Comparison of ENCODE assay signal across 8 cellular contexts in the genomic region with DNA sequence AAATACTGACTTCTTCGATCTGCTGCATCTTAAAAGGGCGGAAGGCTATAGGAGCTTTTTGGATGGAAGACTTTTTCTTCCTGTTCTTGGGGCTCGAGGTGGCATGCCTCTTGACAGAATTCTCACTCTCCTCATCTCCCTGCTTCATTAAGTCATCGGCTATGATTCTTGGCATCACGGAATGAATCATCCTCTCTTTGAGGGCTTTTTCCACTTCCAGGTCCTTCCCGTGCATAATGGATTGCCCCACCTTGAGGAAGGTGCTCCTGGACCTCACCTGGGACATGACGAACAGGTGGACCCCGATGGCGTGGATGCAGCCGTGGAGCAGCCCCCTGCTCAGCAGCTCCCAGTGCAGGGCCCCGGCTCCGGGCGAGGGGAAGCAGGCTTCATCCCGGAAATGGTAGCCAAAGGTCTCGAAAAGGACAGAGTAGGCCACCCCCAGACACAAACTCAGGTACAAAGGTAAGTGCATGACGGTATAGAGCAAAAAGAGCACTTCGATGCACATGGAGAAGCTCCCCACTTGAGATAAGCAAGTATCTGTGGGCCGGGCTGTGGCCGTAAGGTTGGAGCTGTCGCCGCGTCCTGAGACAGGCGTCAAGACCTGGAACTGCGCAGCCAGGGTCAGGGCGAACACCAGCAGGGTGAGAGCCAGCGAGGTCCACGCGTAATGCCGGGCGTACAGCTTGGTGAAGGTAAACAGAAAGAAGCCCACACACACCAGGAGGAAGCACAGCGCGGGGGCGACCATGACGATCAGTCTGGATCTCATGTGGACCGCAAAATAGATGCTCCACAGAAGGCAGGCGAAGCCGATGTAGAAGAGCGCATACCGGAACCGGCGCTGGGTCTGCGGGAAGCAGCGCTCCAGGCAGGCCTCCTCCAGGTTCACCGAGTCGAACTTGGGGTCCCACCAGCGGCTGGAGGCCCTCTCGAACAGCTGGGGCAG. TPM values are rescaled to one million over a fixed set of nuclear protein-coding genes. Genes with fewer than 3 reads are reported as not detected.
A peak's percentile ranks its signal among the peaks of the same experiment; 100 is the strongest.
DNase-seq lines count a peak whose midpoint lies in the region; ATAC-seq and TF ChIP-seq lines count a peak whose summit lies in the region.

No MANE protein-coding gene starts in this region.

- ATAC-seq in GM18867 (IDR thresholded peaks at IDR 0.05; ENCODE audit: unreplicated experiment) (no peak), GM19324 (IDR thresholded peaks at IDR 0.05; ENCODE audit: low FRiP score, unreplicated experiment) (no peak)

- H3K79me2 ChIP-seq in osteoblast (ENCODE audit: insufficient read depth, low read length), result peaks cover 48% of the 10 kb centered on the region

- peak overlapping the region in 9 of 11 experiments; percentile 65 to 81 (median 74); a peak in 17 of 22 replicates for H3K27ac ChIP-seq in BLaER1 treated with 17β-estradiol and CSF1 and Interleukin-3, amounts not matched to agents 10 nM and 100 nM
- no peak overlapping the region for H3K27ac ChIP-seq in osteoblast (ENCODE audit: low read depth, low read length)

- H3K27me3 ChIP-seq in BLaER1 treated with 17β-estradiol and CSF1 and Interleukin-3, amounts not matched to agents 10 nM and 100 nM, result no peaks in the 10 kb centered on the region
- H3K27me3 ChIP-seq in NT2/D1 (ENCODE audit: insufficient read depth, insufficient read length) (peaks cover 45% of the 10 kb centered on the region), osteoblast (ENCODE audit: insufficient read depth, low read length) (no peaks in the 10 kb centered on the region)

- H3K36me3 ChIP-seq in BLaER1 treated with 17β-estradiol and CSF1 and Interleukin-3, amounts not matched to agents 10 nM and 100 nM, result peaks cover 0 to 53% (median 37%) of the 10 kb centered on the region in 11 experiments; a peak in 17 of 22 replicates
- H3K36me3 ChIP-seq in NT2/D1 (ENCODE audit: insufficient read depth, insufficient read length, low read length), result peaks cover 25% of the 10 kb centered on the region
- H3K36me3 ChIP-seq in osteoblast (ENCODE audit: insufficient read depth, low read length), result peaks cover 12% of the 10 kb centered on the region

- H3K4me2 ChIP-seq in BLaER1 treated with 17β-estradiol and CSF1 and Interleukin-3, amounts not matched to agents 10 nM and 100 nM, result peak overlapping the region; percentile 94 to 100 (median 99)
- H3K4me2 ChIP-seq in osteoblast (ENCODE audit: insufficient read depth, low read length), result peak overlapping the region; percentile 90

- DNase-seq in NT2/D1 (ENCODE audit: low read depth, low spot score), result no peak
- DNase-seq in epithelial cell of esophagus (ENCODE audit: low read depth), result no peak
- peak; percentile 62 for DNase-seq in osteoblast (ENCODE audit: insufficient read length, low spot score, missing footprints)
- DNase-seq in stimulated activated CD4-positive, alpha-beta T cell treated with anti-CD3 and anti-CD28 coated beads, Interleukin-4, amount 100 ng/mL, for 4 hours, result no peak
- no peak for DNase-seq in iPS-NIHi7 (ENCODE audit: extremely low spot score)

- TF ChIP-seq CTCF in epithelial cell of esophagus (IDR thresholded peaks at IDR 0.05; ENCODE audit: insufficient read depth, low read depth, low read length, missing control alignments), result no peak
- TF ChIP-seq CTCF in osteoblast (IDR thresholded peaks at IDR 0.05; ENCODE audit: extremely low read depth, low read depth, low read length), result no peak

- peaks cover 32 to 60% (median 57%) of the 10 kb centered on the region in 11 experiments; a peak in 20 of 22 replicates for H4K20me1 ChIP-seq in BLaER1 treated with 17β-estradiol and CSF1 and Interleukin-3, amounts not matched to agents 10 nM and 100 nM
- H4K20me1 ChIP-seq in osteoblast (ENCODE audit: insufficient read depth, low read length), result peaks cover 18% of the 10 kb centered on the region

- H3K4me1 ChIP-seq in BLaER1 treated with 17β-estradiol and CSF1 and Interleukin-3, amounts not matched to agents 10 nM and 100 nM, result peaks cover 43 to 57% (median 50%) of the 10 kb centered on the region in 10 experiments
- H3K4me1 ChIP-seq in NT2/D1 (ENCODE audit: insufficient read depth, insufficient read length), result peaks cover 8% of the 10 kb centered on the region
- peaks cover 33% of the 10 kb centered on the region for H3K4me1 ChIP-seq in osteoblast (ENCODE audit: insufficient read depth, low read length)

- H3K9ac ChIP-seq in BLaER1 treated with 17β-estradiol and CSF1 and Interleukin-3, amounts not matched to agents 10 nM and 100 nM, result peak overlapping the region; percentile 73 to 89 (median 82)
- H3K9ac ChIP-seq in NT2/D1 (ENCODE audit: insufficient read length, low read depth), result peak overlapping the region; percentile 70

- H3K4me3 ChIP-seq in BLaER1 treated with 17β-estradiol and CSF1 and Interleukin-3, amounts not matched to agents 10 nM and 100 nM, result peak overlapping the region; percentile 76 to 96 (median 86)
- H3K4me3 ChIP-seq in NT2/D1 (ENCODE audit: insufficient read length, low read depth) (peak overlapping the region; percentile 58), epithelial cell of esophagus (ENCODE audit: low read length) (peak overlapping the region; percentile 48), osteoblast (ENCODE audit: insufficient read depth, low read length) (peak overlapping the region; percentile 76)

- no peaks in the 10 kb centered on the region for H3K9me3 ChIP-seq in BLaER1 treated with 17β-estradiol and CSF1 and Interleukin-3, amounts not matched to agents 10 nM and 100 nM (replicated peaks in 1 of 11)
- H3K9me3 ChIP-seq in NT2/D1 (ENCODE audit: insufficient read depth, low read length), result no peaks in the 10 kb centered on the region
- no peaks in the 10 kb centered on the region for H3K9me3 ChIP-seq in osteoblast (ENCODE audit: low read depth, low read length)

- no peak overlapping the region for H2AFZ ChIP-seq in osteoblast (ENCODE audit: low read length)

RNA-seq across cellular contexts. Expression of a gene that starts 1.7 kb away (rescaled TPM):
- 27.4 and 29.3 TPM in 2 replicates for total RNA-seq in osteoblast
